In the genomic region with DNA sequence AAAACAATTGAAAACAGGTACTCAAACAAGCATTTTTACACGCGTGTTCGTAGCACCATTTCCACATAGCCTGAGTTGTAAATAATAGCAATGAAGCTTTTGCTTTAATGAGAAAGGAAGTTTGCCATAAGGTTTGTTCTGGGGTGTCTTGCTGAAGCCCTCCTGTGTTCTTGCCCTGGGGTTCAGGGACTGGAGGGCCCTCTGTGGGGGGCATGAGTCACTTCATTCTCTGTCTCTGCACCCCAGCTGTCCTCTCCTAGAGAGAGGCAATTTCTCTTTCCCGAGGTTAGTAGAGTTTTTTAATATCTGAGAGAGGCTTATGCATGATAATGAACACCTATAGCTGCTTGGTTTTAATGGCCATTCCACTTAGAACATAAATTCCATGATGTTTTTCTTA, we compare ENCODE assay signal across 22 cellular contexts. TPM values are rescaled to one million over a fixed set of nuclear protein-coding genes. Genes with fewer than 3 reads are reported as not detected.
DNase-seq lines count a peak whose midpoint lies in the region; ATAC-seq and TF ChIP-seq lines count a peak whose summit lies in the region.
"Had no signal": no experiment of that assay in that cellular context is flagged by ENCODE, and none has a peak within 500 bp of the region (broad histone marks: within the 10 kb centered on the region; RNA-seq: fewer than 3 reads in every experiment).

No MANE protein-coding gene starts in this region.

- ATAC-seq in stimulated activated memory B cell treated with anti-CD40 and anti-IgM and Interleukin-4, amounts not matched to agents 10 μg/mL and 1 μg/mL and 100 μg/mL, for 72 hours, result no peak
- ATAC-seq: activated CD8-positive, alpha-beta T cell treated with anti-CD3 and anti-CD28 coated beads for 36 hours; CD8-positive, alpha-beta T cell; effector memory CD8-positive, alpha-beta T cell had no signal

- H3K4me3 Mint-ChIP-seq in brain, result no peak overlapping the region
- no peak overlapping the region for H3K4me3 Mint-ChIP-seq in stimulated activated memory B cell treated with anti-CD40 and anti-IgM and Interleukin-4, amounts not matched to agents 10 μg/mL and 1 μg/mL and 100 μg/mL, for 72 hours
- H3K4me3 Mint-ChIP-seq: activated CD8-positive, alpha-beta T cell treated with anti-CD3 and anti-CD28 coated beads for 36 hours; activated T-cell treated with anti-CD3 and anti-CD28 coated beads, Interleukin-2, amount 50 U/mL, for 24 hours; CD8-positive, alpha-beta T cell; effector memory CD8-positive, alpha-beta T cell; immature natural killer cell had no signal

- TF ChIP-seq EP300 in tibial nerve (IDR thresholded peaks at IDR 0.05), result no peak

- H3K9ac ChIP-seq in HUES6 (ENCODE audit: low read length), result peak overlapping the region; percentile 40

- H3K4me1 ChIP-seq in HUES6 (ENCODE audit: control insufficient read depth, insufficient read depth, low read length), result peaks cover 26% of the 10 kb centered on the region
- H3K4me1 ChIP-seq in tibial nerve, result no peaks in the 10 kb centered on the region
- H3K4me1 ChIP-seq in SJCRH30, result no peaks in the 10 kb centered on the region; the same call in 1 of the 2 replicates
- H3K4me1 ChIP-seq: testis had no signal

- H3K36me3 ChIP-seq in HUES6 (ENCODE audit: control insufficient read depth, insufficient read depth, low read length), result peaks cover 26% of the 10 kb centered on the region; the same call in 1 of the 2 replicates
- peaks cover 0 to 95% (median 0%) of the 10 kb centered on the region in 3 donors for H3K36me3 ChIP-seq in tibial nerve
- peaks cover 31% of the 10 kb centered on the region for H3K36me3 ChIP-seq in SJCRH30

- H3K4me1 Mint-ChIP-seq in brain, result peaks cover 16% of the 10 kb centered on the region
- peaks cover 21% of the 10 kb centered on the region for H3K4me1 Mint-ChIP-seq in stimulated activated memory B cell treated with anti-CD40 and anti-IgM and Interleukin-4, amounts not matched to agents 10 μg/mL and 1 μg/mL and 100 μg/mL, for 72 hours

- 0 out of 2 replicates have a peak overlapping the region, but pooled peaks have one; percentile 16 for H3K27ac ChIP-seq in HUES6 (ENCODE audit: low read depth, low read length)
- no peak overlapping the region for H3K27ac ChIP-seq in tibial nerve
- no peak overlapping the region for H3K27ac ChIP-seq in SJCRH30
- H3K27ac ChIP-seq: testis had no signal

- no peaks in the 10 kb centered on the region for H3K9me3 Mint-ChIP-seq in brain
- no peaks in the 10 kb centered on the region for H3K9me3 Mint-ChIP-seq in stimulated activated memory B cell treated with anti-CD40 and anti-IgM and Interleukin-4, amounts not matched to agents 10 μg/mL and 1 μg/mL and 100 μg/mL, for 72 hours
- H3K9me3 Mint-ChIP-seq: activated CD8-positive, alpha-beta T cell treated with anti-CD3 and anti-CD28 coated beads for 36 hours; activated T-cell treated with anti-CD3 and anti-CD28 coated beads, Interleukin-2, amount 50 U/mL, for 24 hours; CD8-positive, alpha-beta T cell; effector memory CD8-positive, alpha-beta T cell; immature natural killer cell had no signal

- no peaks in the 10 kb centered on the region for H3K27me3 ChIP-seq in HUES6 (ENCODE audit: control insufficient read depth, insufficient read depth, low read length)
- H3K27me3 ChIP-seq in tibial nerve, result no peaks in the 10 kb centered on the region
- no peaks in the 10 kb centered on the region for H3K27me3 ChIP-seq in SJCRH30
- H3K27me3 ChIP-seq: testis had no signal

- H3K27ac Mint-ChIP-seq in brain, result peak overlapping the region in 3 of 5 experiments; percentile 38 to 66 (median 53)
- H3K27ac Mint-ChIP-seq in stimulated activated memory B cell treated with anti-CD40 and anti-IgM and Interleukin-4, amounts not matched to agents 10 μg/mL and 1 μg/mL and 100 μg/mL, for 72 hours, result peak overlapping the region; percentile 55
- H3K27ac Mint-ChIP-seq: activated CD8-positive, alpha-beta T cell treated with anti-CD3 and anti-CD28 coated beads for 36 hours; activated T-cell treated with anti-CD3 and anti-CD28 coated beads, Interleukin-2, amount 50 U/mL, for 24 hours; CD8-positive, alpha-beta T cell; effector memory CD8-positive, alpha-beta T cell; immature natural killer cell had no signal

- DNase-seq in tibial nerve (ENCODE audit: low spot score in 2 of 2), result no peak
- DNase-seq in SJCRH30, result no peak
- DNase-seq: activated CD8-positive, alpha-beta T cell treated with anti-CD3 and anti-CD28 coated beads for 36 hours; activated naive CD4-positive, alpha-beta T cell treated with Interleukin-2 at 50 U/mL for 16 hours; activated T-cell treated with anti-CD3 and anti-CD28 coated beads, Interleukin-2, amount 50 U/mL, for 24 hours; aorta; CD8-positive, alpha-beta T cell; effector memory CD8-positive, alpha-beta T cell; immature natural killer cell; NCI-H1417 treated with DMSO at 0.1 percent for 48 hours; NCI-H526 treated with DMSO at 0.1 percent for 48 hours; SIG-M5; stimulated activated CD4-positive, alpha-beta T cell treated with anti-CD3 and anti-CD28 coated beads, Interleukin-12 subunit alpha, Interleukin-12 subunit beta, amount 100 ng/mL, for 4 hours; stimulated activated CD8-positive, alpha-beta memory T cell treated with anti-CD3 and anti-CD28 coated beads, Interleukin-4, amount 100 ng/mL, for 48 hours; T-helper 2 cell; testis had no signal

- H3K4me3 ChIP-seq in HUES6 (ENCODE audit: low read depth, low read length) (no peak overlapping the region; the same call in 1 of the 2 replicates), tibial nerve (no peak overlapping the region), SJCRH30 (no peak overlapping the region)
- H3K4me3 ChIP-seq: testis had no signal

- H3K27me3 Mint-ChIP-seq in brain, result peaks cover 3% of the 10 kb centered on the region
- H3K27me3 Mint-ChIP-seq in stimulated activated memory B cell treated with anti-CD40 and anti-IgM and Interleukin-4, amounts not matched to agents 10 μg/mL and 1 μg/mL and 100 μg/mL, for 72 hours, result no peaks in the 10 kb centered on the region
- H3K27me3 Mint-ChIP-seq: activated CD8-positive, alpha-beta T cell treated with anti-CD3 and anti-CD28 coated beads for 36 hours; activated T-cell treated with anti-CD3 and anti-CD28 coated beads, Interleukin-2, amount 50 U/mL, for 24 hours; effector memory CD8-positive, alpha-beta T cell had no signal

- TF ChIP-seq POLR2A in tibial nerve (IDR thresholded peaks at IDR 0.05), result no peak

- H3K36me3 Mint-ChIP-seq in brain, result peaks cover 78% of the 10 kb centered on the region
- peaks cover 33% of the 10 kb centered on the region for H3K36me3 Mint-ChIP-seq in stimulated activated memory B cell treated with anti-CD40 and anti-IgM and Interleukin-4, amounts not matched to agents 10 μg/mL and 1 μg/mL and 100 μg/mL, for 72 hours
- H3K36me3 Mint-ChIP-seq: CD8-positive, alpha-beta T cell; immature natural killer cell had no signal

- H3K9me3 ChIP-seq in HUES6 (ENCODE audit: control insufficient read depth, insufficient read depth, low read depth, low read length) (no peaks in the 10 kb centered on the region), tibial nerve (no peaks in the 10 kb centered on the region), SJCRH30 (replicated peaks) (no peaks in the 10 kb centered on the region)
- H3K9me3 ChIP-seq: testis had no signal

- 86 to 91% methylated on average over 4 of the region's 4 CpGs for WGBS in tibial nerve, 2 donors

- no peak for TF ChIP-seq CTCF in brain (conservative IDR thresholded peaks at IDR 0.05)
- no peak for TF ChIP-seq CTCF in tibial nerve (IDR thresholded peaks at IDR 0.05)

RNA-seq across cellular contexts. Expression of a gene that starts 9.6 kb away (rescaled TPM):
- polyA plus RNA-seq in brain (ENCODE audit: insufficient read depth, low read depth, low replicate concordance), result 36.1 TPM
- total RNA-seq in tibial nerve, result 10 to 100 TPM; 29.7 to 40.6 (median 37.7) TPM
- total RNA-seq in SJCRH30 (2014; rRNA removed; shearing (Covaris generic)), result 97.1 and 110 TPM in 2 replicates

RNA-seq across cellular contexts. Expression of a gene that starts 9.9 kb away (rescaled TPM):
- 45.3 TPM for polyA plus RNA-seq in brain (ENCODE audit: insufficient read depth, low read depth, low replicate concordance)
- 1 to 10 TPM; 1.0 to 6.6 (median 1.6) TPM for total RNA-seq in tibial nerve
- total RNA-seq in SJCRH30 (2014; rRNA removed; shearing (Covaris generic)), result 141 and 158 TPM in 2 replicates

RNA-seq across cellular contexts. Expression of a gene that starts 17.3 kb away (rescaled TPM):
- 66.4 TPM for polyA plus RNA-seq in brain (ENCODE audit: insufficient read depth, low read depth, low replicate concordance)
- total RNA-seq in tibial nerve, result 1 to 10 TPM in 1 of 4 donors, under 1 TPM in 2, not detected in 1; 0.87 to 8.7 (median 0.98) TPM
- 248 and 255 TPM in 2 replicates for total RNA-seq in SJCRH30 (2014; rRNA removed; shearing (Covaris generic))

RNA-seq across cellular contexts. Expression of a gene that starts 28.3 kb away (rescaled TPM):
- 88.2 TPM for polyA plus RNA-seq in brain (ENCODE audit: insufficient read depth, low read depth, low replicate concordance)
- total RNA-seq in tibial nerve, result 10 to 100 TPM; 40.6 to 70.2 (median 54.1) TPM
- 19.5 and 21.1 TPM in 2 replicates for total RNA-seq in SJCRH30 (2014; rRNA removed; shearing (Covaris generic))

RNA-seq across cellular contexts. Expression of a gene that starts 34.7 kb away (rescaled TPM):
- 9.8 TPM for polyA plus RNA-seq in brain (ENCODE audit: insufficient read depth, low read depth, low replicate concordance)
- total RNA-seq in tibial nerve, result not detected
- 0.10 TPM in 1 of 2 replicates, not detected in the other for total RNA-seq in SJCRH30 (2014; rRNA removed; shearing (Covaris generic))
- total RNA-seq: activated CD8-positive, alpha-beta T cell treated with anti-CD3 and anti-CD28 coated beads for 36 hours; aorta; CD8-positive, alpha-beta T cell; fibroblast of lung; left ventricle myocardium superior; mucosa of gallbladder; testis had no signal
- polyA plus RNA-seq: aorta, fibroblast of lung, immature natural killer cell had no signal

Comparison
In these comparisons a context has a peak if more than half of its experiments do, and no peak if none do; other contexts are left out.
1. RNA of a gene that starts 9.9 kb away (total RNA-seq): 141 to 158 TPM in SJCRH30; 1.0 to 6.6 TPM in tibial nerve; every median in the first group is over 10 times any median in the second.
2. RNA of a gene that starts 17.3 kb away (total RNA-seq): 248 to 255 TPM in SJCRH30; 0.87 to 8.7 TPM in tibial nerve; every median in the first group is over 10 times any median in the second.